In genomic region chr17:36599546-36600250, GRCh38 we compare ENCODE assay signal across 1 cellular context.
A peak's percentile ranks its signal among the peaks of the same experiment; 100 is the strongest.
TF ChIP-seq lines count a peak whose summit lies in the region.

No MANE protein-coding gene starts in this region.

TF ChIP-seq in K562, 482 proteins besides CTCF, POLR2A, EP300 and RAD21 (continued from another document):
- TF ChIP-seq, protein P1, sequence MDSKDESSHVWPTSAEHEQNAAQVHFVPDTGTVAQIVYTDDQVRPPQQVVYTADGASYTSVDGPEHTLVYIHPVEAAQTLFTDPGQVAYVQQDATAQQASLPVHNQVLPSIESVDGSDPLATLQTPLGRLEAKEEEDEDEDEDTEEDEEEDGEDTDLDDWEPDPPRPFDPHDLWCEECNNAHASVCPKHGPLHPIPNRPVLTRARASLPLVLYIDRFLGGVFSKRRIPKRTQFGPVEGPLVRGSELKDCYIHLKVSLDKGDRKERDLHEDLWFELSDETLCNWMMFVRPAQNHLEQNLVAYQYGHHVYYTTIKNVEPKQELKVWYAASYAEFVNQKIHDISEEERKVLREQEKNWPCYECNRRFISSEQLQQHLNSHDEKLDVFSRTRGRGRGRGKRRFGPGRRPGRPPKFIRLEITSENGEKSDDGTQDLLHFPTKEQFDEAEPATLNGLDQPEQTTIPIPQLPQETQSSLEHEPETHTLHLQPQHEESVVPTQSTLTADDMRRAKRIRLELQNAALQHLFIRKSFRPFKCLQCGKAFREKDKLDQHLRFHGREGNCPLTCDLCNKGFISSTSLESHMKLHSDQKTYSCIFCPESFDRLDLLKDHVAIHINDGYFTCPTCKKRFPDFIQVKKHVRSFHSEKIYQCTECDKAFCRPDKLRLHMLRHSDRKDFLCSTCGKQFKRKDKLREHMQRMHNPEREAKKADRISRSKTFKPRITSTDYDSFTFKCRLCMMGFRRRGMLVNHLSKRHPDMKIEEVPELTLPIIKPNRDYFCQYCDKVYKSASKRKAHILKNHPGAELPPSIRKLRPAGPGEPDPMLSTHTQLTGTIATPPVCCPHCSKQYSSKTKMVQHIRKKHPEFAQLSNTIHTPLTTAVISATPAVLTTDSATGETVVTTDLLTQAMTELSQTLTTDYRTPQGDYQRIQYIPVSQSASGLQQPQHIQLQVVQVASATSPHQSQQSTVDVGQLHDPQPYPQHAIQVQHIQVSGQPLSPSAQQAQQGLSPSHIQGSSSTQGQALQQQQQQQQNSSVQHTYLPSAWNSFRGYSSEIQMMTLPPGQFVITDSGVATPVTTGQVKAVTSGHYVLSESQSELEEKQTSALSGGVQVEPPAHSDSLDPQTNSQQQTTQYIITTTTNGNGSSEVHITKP (IDR thresholded peaks at IDR 0.05; ENCODE audit: partially characterized antibody): peak; percentile 61
- TF ChIP-seq MLX (CRISPR knock-in tag; conservative IDR thresholded peaks at IDR 0.05) (no peak), KLF10 (CRISPR knock-in tag; IDR thresholded peaks at IDR 0.05) (no peak), NELFE (IDR thresholded peaks at IDR 0.05; ENCODE audit: insufficient read depth, insufficient read length) (no peak), ZNF76 (CRISPR knock-in tag; IDR thresholded peaks at IDR 0.05; ENCODE audit: borderline replicate concordance) (no peak), MTF1 (CRISPR knock-in tag; IDR thresholded peaks at IDR 0.05; ENCODE audit: borderline replicate concordance) (no peak), SUPT5H (IDR thresholded peaks at IDR 0.05) (0 out of 2 replicates have a peak, but pooled peaks have one; percentile 15), BACH1 (tag; IDR thresholded peaks at IDR 0.05) (no peak), HNRNPK (IDR thresholded peaks at IDR 0.05; ENCODE audit: low read depth, low read length, poor library complexity, severe bottlenecking) (no peak), BCOR (IDR thresholded peaks at IDR 0.05) (no peak), KLF16 (IDR thresholded peaks at IDR 0.05) (no peak), NFE2 (IDR thresholded peaks at IDR 0.05; ENCODE audit: low read depth) (no peak), POLR2AphosphoS5 (IDR thresholded peaks at IDR 0.05; ENCODE audit: control insufficient read depth, insufficient read depth, low read depth, low read length) (0 out of 2 replicates have a peak, but pooled peaks have one; percentile 38), SMARCC2 (IDR thresholded peaks at IDR 0.05; ENCODE audit: low read depth) (no peak), ZNF436 (CRISPR knock-in tag; IDR thresholded peaks at IDR 0.05) (no peak), CCAR2 (IDR thresholded peaks at IDR 0.05; ENCODE audit: low read depth, low read length) (no peak), ZFP30 (CRISPR knock-in tag; IDR thresholded peaks at IDR 0.05; ENCODE audit: borderline replicate concordance) (no peak), TARDBP (IDR thresholded peaks at IDR 0.05) (no peak), E2F4 (CRISPR knock-in tag; IDR thresholded peaks at IDR 0.05; ENCODE audit: low read depth) (no peak), GTF3C2 (IDR thresholded peaks at IDR 0.05; ENCODE audit: borderline replicate concordance, extremely low read depth, insufficient read length) (no peak), MCM3 (IDR thresholded peaks at IDR 0.05) (no peak), HMGXB4 (CRISPR knock-in tag; IDR thresholded peaks at IDR 0.05) (no peak), YY1 (IDR thresholded peaks at IDR 0.05; ENCODE audit: borderline replicate concordance in 1 of 3, control insufficient read depth in 1 of 3, extremely low read depth in 1 of 3, insufficient read depth in 3 of 3, insufficient read length in 1 of 3, insufficient replicate concordance in 2 of 3, low read depth in 1 of 3, low read length in 2 of 3) (no peak), HDGF (IDR thresholded peaks at IDR 0.05) (no peak)
- TF ChIP-seq, protein P2, sequence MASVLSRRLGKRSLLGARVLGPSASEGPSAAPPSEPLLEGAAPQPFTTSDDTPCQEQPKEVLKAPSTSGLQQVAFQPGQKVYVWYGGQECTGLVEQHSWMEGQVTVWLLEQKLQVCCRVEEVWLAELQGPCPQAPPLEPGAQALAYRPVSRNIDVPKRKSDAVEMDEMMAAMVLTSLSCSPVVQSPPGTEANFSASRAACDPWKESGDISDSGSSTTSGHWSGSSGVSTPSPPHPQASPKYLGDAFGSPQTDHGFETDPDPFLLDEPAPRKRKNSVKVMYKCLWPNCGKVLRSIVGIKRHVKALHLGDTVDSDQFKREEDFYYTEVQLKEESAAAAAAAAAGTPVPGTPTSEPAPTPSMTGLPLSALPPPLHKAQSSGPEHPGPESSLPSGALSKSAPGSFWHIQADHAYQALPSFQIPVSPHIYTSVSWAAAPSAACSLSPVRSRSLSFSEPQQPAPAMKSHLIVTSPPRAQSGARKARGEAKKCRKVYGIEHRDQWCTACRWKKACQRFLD (CRISPR knock-in tag; IDR thresholded peaks at IDR 0.05): no peak
- TF ChIP-seq, protein P3, sequence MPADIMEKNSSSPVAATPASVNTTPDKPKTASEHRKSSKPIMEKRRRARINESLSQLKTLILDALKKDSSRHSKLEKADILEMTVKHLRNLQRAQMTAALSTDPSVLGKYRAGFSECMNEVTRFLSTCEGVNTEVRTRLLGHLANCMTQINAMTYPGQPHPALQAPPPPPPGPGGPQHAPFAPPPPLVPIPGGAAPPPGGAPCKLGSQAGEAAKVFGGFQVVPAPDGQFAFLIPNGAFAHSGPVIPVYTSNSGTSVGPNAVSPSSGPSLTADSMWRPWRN (IDR thresholded peaks at IDR 0.05; ENCODE audit: low read depth): no peak
- TF ChIP-seq, protein P4, sequence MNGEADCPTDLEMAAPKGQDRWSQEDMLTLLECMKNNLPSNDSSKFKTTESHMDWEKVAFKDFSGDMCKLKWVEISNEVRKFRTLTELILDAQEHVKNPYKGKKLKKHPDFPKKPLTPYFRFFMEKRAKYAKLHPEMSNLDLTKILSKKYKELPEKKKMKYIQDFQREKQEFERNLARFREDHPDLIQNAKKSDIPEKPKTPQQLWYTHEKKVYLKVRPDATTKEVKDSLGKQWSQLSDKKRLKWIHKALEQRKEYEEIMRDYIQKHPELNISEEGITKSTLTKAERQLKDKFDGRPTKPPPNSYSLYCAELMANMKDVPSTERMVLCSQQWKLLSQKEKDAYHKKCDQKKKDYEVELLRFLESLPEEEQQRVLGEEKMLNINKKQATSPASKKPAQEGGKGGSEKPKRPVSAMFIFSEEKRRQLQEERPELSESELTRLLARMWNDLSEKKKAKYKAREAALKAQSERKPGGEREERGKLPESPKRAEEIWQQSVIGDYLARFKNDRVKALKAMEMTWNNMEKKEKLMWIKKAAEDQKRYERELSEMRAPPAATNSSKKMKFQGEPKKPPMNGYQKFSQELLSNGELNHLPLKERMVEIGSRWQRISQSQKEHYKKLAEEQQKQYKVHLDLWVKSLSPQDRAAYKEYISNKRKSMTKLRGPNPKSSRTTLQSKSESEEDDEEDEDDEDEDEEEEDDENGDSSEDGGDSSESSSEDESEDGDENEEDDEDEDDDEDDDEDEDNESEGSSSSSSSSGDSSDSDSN (IDR thresholded peaks at IDR 0.05; ENCODE audit: borderline replicate concordance in 1 of 2, low read depth in 2 of 2, low read length in 2 of 2): 0 out of 4 replicates have a peak, but pooled peaks of 1 of the 2 experiments have one; percentile 19
